Comparison of ENCODE assay signal across 26 cellular contexts in genomic region chr22:43391306-43391705, GRCh38. TPM values are rescaled to one million over a fixed set of nuclear protein-coding genes. Genes with fewer than 3 reads are reported as not detected.
"Had no signal": no experiment of that assay in that cellular context is flagged by ENCODE, and none has a peak within 500 bp of the region (broad histone marks: within the 10 kb centered on the region; RNA-seq: fewer than 3 reads in every experiment).

No MANE protein-coding gene starts in this region.

- DNase-seq: activated CD4-positive, alpha-beta T cell treated with anti-CD3 and anti-CD28 coated beads, Interleukin-2, amount 10 ng/mL, durations not matched to agents 24 days and 14 days; activated CD4-positive, alpha-beta T cell treated with anti-CD3 and anti-CD28 coated beads, Interleukin-2, amount 50 U/mL, for 48 hours; activated CD4-positive, CD25-positive, alpha-beta regulatory T cell treated with anti-CD3 and anti-CD28 coated beads, Interleukin-2, amount 50 U/mL, for 72 hours; activated CD8-positive, alpha-beta memory T cell treated with anti-CD3 and anti-CD28 coated beads, Interleukin-2, amount 10 ng/mL, durations not matched to agents 7 days and 5 days; activated gamma-delta T cell treated with Interleukin-2 at 50 U/mL for 16 hours; activated T-cell treated with anti-CD3 and anti-CD28 coated beads, Interleukin-2, amount 50 U/mL, for 4 hours; amygdala; IMR-90; Kasumi-1; KBM-7; NCI-H1048; NCI-H146; NCI-H187 treated with DMSO at 0.1 percent for 48 hours; NCI-H2081 treated with DMSO at 0.1 percent for 48 hours; NCI-H446; NCI-H524; PC-3; SHP77; SW 1271 had no signal

- H3K27ac ChIP-seq: SJSA1 had no signal

- H3K36me3 Mint-ChIP-seq: activated CD8-positive, alpha-beta memory T cell treated with anti-CD3 and anti-CD28 coated beads, Interleukin-2, amount 10 ng/mL, durations not matched to agents 7 days and 5 days; activated naive CD4-positive, alpha-beta T cell treated with anti-CD3 and anti-CD28 coated beads, Interleukin-2, amount 50 U/mL, for 24 hours; brain; WTC11 had no signal

- H3K4me3 ChIP-seq: SJSA1 had no signal

- H3K4me3 Mint-ChIP-seq: activated CD4-positive, alpha-beta T cell treated with anti-CD3 and anti-CD28 coated beads, Interleukin-2, amount 10 ng/mL, durations not matched to agents 24 days and 14 days; activated CD8-positive, alpha-beta memory T cell treated with anti-CD3 and anti-CD28 coated beads, Interleukin-2, amount 10 ng/mL, durations not matched to agents 7 days and 5 days; activated naive CD4-positive, alpha-beta T cell treated with anti-CD3 and anti-CD28 coated beads, Interleukin-2, amount 50 U/mL, for 24 hours; activated T-cell treated with anti-CD3 and anti-CD28 coated beads, Interleukin-2, amount 50 U/mL, for 4 hours; brain; T-helper 1 cell treated with Interleukin-12 subunit alpha and Interleukin-12 subunit beta and Interleukin-4 antibody, amounts not matched to agents 30 μg/mL and 1 μg/mL, for 36 hours; WTC11 had no signal

- H3K4me1 ChIP-seq: SJSA1 had no signal

- H3K36me3 ChIP-seq: SJSA1 had no signal

- ATAC-seq: activated CD8-positive, alpha-beta memory T cell treated with anti-CD3 and anti-CD28 coated beads, Interleukin-2, amount 10 ng/mL, durations not matched to agents 7 days and 5 days; activated T-cell treated with anti-CD3 and anti-CD28 coated beads, Interleukin-2, amount 50 U/mL, for 4 hours; PC-3; SK-N-SH treated with all-trans-retinoic acid at 6 μM for 48 hours; WTC11 had no signal

- H3K27ac Mint-ChIP-seq: activated CD4-positive, alpha-beta T cell treated with anti-CD3 and anti-CD28 coated beads, Interleukin-2, amount 10 ng/mL, durations not matched to agents 24 days and 14 days; activated CD8-positive, alpha-beta memory T cell treated with anti-CD3 and anti-CD28 coated beads, Interleukin-2, amount 10 ng/mL, durations not matched to agents 7 days and 5 days; activated naive CD4-positive, alpha-beta T cell treated with anti-CD3 and anti-CD28 coated beads, Interleukin-2, amount 50 U/mL, for 24 hours; T-helper 1 cell treated with Interleukin-12 subunit alpha and Interleukin-12 subunit beta and Interleukin-4 antibody, amounts not matched to agents 30 μg/mL and 1 μg/mL, for 36 hours; WTC11 had no signal

- H3K4me1 Mint-ChIP-seq: activated CD4-positive, alpha-beta T cell treated with anti-CD3 and anti-CD28 coated beads, Interleukin-2, amount 10 ng/mL, durations not matched to agents 24 days and 14 days; activated naive CD4-positive, alpha-beta T cell treated with anti-CD3 and anti-CD28 coated beads, Interleukin-2, amount 50 U/mL, for 24 hours had no signal

- H3K9me3 Mint-ChIP-seq: activated CD4-positive, alpha-beta T cell treated with anti-CD3 and anti-CD28 coated beads, Interleukin-2, amount 10 ng/mL, durations not matched to agents 24 days and 14 days; activated naive CD4-positive, alpha-beta T cell treated with anti-CD3 and anti-CD28 coated beads, Interleukin-2, amount 50 U/mL, for 24 hours; activated T-cell treated with anti-CD3 and anti-CD28 coated beads, Interleukin-2, amount 50 U/mL, for 4 hours; T-helper 1 cell treated with Interleukin-12 subunit alpha and Interleukin-12 subunit beta and Interleukin-4 antibody, amounts not matched to agents 30 μg/mL and 1 μg/mL, for 36 hours; WTC11 had no signal

RNA-seq across cellular contexts. Expression of gene MPPED1, which starts 20.5 kb away (rescaled TPM):
- total RNA-seq: activated CD4-positive, alpha-beta T cell treated with anti-CD3 and anti-CD28 coated beads, Interleukin-2, amount 10 ng/mL, durations not matched to agents 24 days and 14 days; activated CD8-positive, alpha-beta memory T cell treated with anti-CD3 and anti-CD28 coated beads, Interleukin-2, amount 10 ng/mL, durations not matched to agents 7 days and 5 days; activated T-cell treated with anti-CD3 and anti-CD28 coated beads, Interleukin-2, amount 50 U/mL, for 4 hours; astrocyte; IMR-90; PC-3; SJSA1 had no signal

RNA-seq across cellular contexts. Expression of gene SCUBE1, which starts 48.1 kb away (rescaled TPM):
- total RNA-seq: activated CD4-positive, alpha-beta T cell treated with anti-CD3 and anti-CD28 coated beads, Interleukin-2, amount 10 ng/mL, durations not matched to agents 24 days and 14 days; IMR-90; PC-3; SJSA1 had no signal
